In the genomic region with DNA sequence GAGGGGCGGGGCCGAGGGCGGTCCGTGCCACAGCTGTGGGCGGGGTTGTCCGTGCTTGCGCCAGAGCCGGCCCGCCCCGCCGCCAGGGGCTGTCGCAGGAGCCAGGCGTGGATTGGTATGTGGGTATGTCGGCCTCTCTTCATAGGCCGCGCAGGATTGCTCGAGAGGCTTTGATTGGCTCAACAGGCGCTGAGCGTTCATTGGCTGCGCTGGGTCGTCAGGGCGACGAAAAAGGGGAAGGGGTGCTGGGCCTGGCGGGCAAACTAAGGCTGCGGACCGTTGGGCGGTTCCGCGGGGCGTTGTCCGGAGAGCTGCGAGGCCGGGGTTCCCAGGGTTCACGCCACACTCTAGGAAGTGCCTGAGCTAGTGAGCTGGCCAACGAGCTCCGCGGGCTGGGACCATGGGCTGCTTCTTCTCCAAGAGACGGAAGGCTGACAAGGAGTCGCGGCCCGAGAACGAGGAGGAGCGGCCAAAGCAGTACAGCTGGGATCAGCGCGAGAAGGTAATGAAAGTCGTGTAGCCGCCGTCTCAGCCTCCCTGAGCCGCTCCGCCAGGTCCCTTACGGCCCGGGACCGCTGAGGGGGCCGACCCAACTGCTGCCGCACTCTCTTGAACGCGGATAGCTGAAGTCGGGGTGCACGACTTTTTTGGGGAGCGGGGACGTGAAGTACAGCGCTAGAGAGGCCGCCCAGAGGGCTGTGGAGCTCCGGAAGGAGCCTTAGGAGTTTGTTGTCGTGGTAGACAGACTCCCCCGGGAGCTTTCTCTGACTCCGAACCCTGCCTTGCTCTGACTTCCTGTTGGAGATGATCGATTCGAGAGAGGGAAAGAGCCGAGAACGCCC, we compare ENCODE assay signal across 8 cellular contexts. TPM values are rescaled to one million over a fixed set of nuclear protein-coding genes. Genes with fewer than 3 reads are reported as not detected.
DNase-seq lines count a peak whose midpoint lies in the region; ATAC-seq and TF ChIP-seq lines count a peak whose summit lies in the region.

RP2 (plus strand) TSS at position 343 of the 842 bp plus-strand sequence; CDS start at position 401, 58 bp downstream.

- H3K36me3 ChIP-seq in colonic mucosa = no peaks in the 10 kb centered on the region

- H3K9me3 ChIP-seq in colonic mucosa = no peaks in the 10 kb centered on the region

- H3K27ac ChIP-seq in colonic mucosa = peak within 1 kb of the TSS; percentile 91

- TF ChIP-seq CTCF in colonic mucosa (IDR thresholded peaks at IDR 0.05) = no peak

- DNase-seq in Ammon's horn (ENCODE audit: low spot score) (peak; percentile 95), GM19238 (ENCODE audit: insufficient read length, low spot score) (peak; percentile 55), NCI-H510A (lab: John Stamatoyannopoulos, UW) (peak; percentile 88), colonic mucosa (peak; percentile 89), kidney glomerular epithelial cell (lab: John Stamatoyannopoulos, UW) (peak; percentile 82)
- peak; percentile 81 to 82 for DNase-seq in activated CD4-positive, alpha-beta T cell treated with anti-CD3 and anti-CD28 coated beads for 4 hours
- DNase-seq in stimulated activated CD4-positive, alpha-beta T cell treated with anti-CD3 and anti-CD28 coated beads, Interleukin-15, amount 100 ng/mL, for 48 hours (ENCODE audit: low read depth in 2 of 2) = peak; percentile 71 to 74

- no peaks in the 10 kb centered on the region for H3K4me1 ChIP-seq in colonic mucosa

- H3K4me3 ChIP-seq in colonic mucosa = peak within 1 kb of the TSS; percentile 59

- peak within 1 kb of the TSS; percentile 82 to 90 for H3K9ac ChIP-seq in colonic mucosa (ENCODE audit: low read depth in 2 of 2, low read length in 2 of 2)

- intact Hi-C loops in colonic mucosa (cut with DNase I) = no loop called here

- ATAC-seq in HG03439 (IDR thresholded peaks at IDR 0.05; ENCODE audit: unreplicated experiment) = peak; percentile 91

- H3K27me3 ChIP-seq in colonic mucosa = no peaks in the 10 kb centered on the region

RNA-seq across cellular contexts. Expression of gene RP2, which starts in this region (rescaled TPM):
- total RNA-seq in colonic mucosa = 10 to 100 TPM; 11.7 to 19.1 TPM

Comparison
In these comparisons a context has a peak if more than half of its experiments do, and no peak if none do; other contexts are left out.
1. Peak in every context shown above with its lines: DNase-seq, ATAC-seq, H3K4me3 ChIP-seq and H3K27ac ChIP-seq.